Comparison of ENCODE assay signal across 1 cellular context in genomic region chr4:6986781-6987565, GRCh38.
TF ChIP-seq lines count a peak whose summit lies in the region.

No MANE protein-coding gene starts in this region.

TF ChIP-seq in H1, 55 proteins besides CTCF, POLR2A, EP300 and RAD21:
- no peak for TF ChIP-seq KDM1A (IDR thresholded peaks at IDR 0.05; ENCODE audit: borderline replicate concordance, low read length)
- no peak for TF ChIP-seq RXRA (IDR thresholded peaks at IDR 0.05; ENCODE audit: insufficient read depth, low read depth, low read length)
- TF ChIP-seq SRF (IDR thresholded peaks at IDR 0.05; ENCODE audit: low read depth, low read length), result peak; percentile 94
- TF ChIP-seq SP4 (IDR thresholded peaks at IDR 0.05; ENCODE audit: low read length), result no peak
- no peak for TF ChIP-seq BRCA1 (IDR thresholded peaks at IDR 0.05; ENCODE audit: low read depth, low read length)
- TF ChIP-seq, protein P1, sequence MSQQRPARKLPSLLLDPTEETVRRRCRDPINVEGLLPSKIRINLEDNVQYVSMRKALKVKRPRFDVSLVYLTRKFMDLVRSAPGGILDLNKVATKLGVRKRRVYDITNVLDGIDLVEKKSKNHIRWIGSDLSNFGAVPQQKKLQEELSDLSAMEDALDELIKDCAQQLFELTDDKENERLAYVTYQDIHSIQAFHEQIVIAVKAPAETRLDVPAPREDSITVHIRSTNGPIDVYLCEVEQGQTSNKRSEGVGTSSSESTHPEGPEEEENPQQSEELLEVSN (IDR thresholded peaks at IDR 0.05), result peak; percentile 57; the same call in 1 of the 2 replicates
- no peak for TF ChIP-seq BCL11A (IDR thresholded peaks at IDR 0.05; ENCODE audit: low read depth in 2 of 2, low read length in 2 of 2)
- peak; percentile 72 for TF ChIP-seq ASH2L (IDR thresholded peaks at IDR 0.05; ENCODE audit: low read length)
- TF ChIP-seq ZNF274 (IDR thresholded peaks at IDR 0.05; ENCODE audit: borderline replicate concordance, extremely low read depth, low read length), result no peak
- no peak for TF ChIP-seq CHD7 (IDR thresholded peaks at IDR 0.05; ENCODE audit: insufficient replicate concordance, low read length)
- no peak for TF ChIP-seq NRF1 (IDR thresholded peaks at IDR 0.05; ENCODE audit: low read depth, low read length)
- TF ChIP-seq TAF1 (IDR thresholded peaks at IDR 0.05; ENCODE audit: low read depth, low read length), result peak; percentile 57; the same call in 1 of the 2 replicates
- peak in 1 of 2 experiments; percentile 71; a peak in 2 of 4 replicates for TF ChIP-seq SIN3A (conservative IDR thresholded peaks at IDR 0.05 in 1 of 2, IDR thresholded peaks at IDR 0.05 in 1 of 2; ENCODE audit: low read depth in 1 of 2, low read length in 2 of 2)
- no peak for TF ChIP-seq CHD1 (IDR thresholded peaks at IDR 0.05; ENCODE audit: low read depth, low read length)
- TF ChIP-seq CHD2 (IDR thresholded peaks at IDR 0.05; ENCODE audit: low read length), result no peak
- 0 out of 2 replicates have a peak, but pooled peaks have one; percentile 40 for TF ChIP-seq SP1 (IDR thresholded peaks at IDR 0.05; ENCODE audit: low read depth, low read length)
- TF ChIP-seq CTBP2 (IDR thresholded peaks at IDR 0.05; ENCODE audit: borderline replicate concordance, insufficient read depth, insufficient read length, low read length), result no peak
- peak; percentile 56; the same call in 1 of the 2 replicates for TF ChIP-seq YY1 (IDR thresholded peaks at IDR 0.05; ENCODE audit: low read depth, low read length)
- TF ChIP-seq POU5F1 (IDR thresholded peaks at IDR 0.05; ENCODE audit: low read depth, low read length), result no peak
- no peak for TF ChIP-seq JUND (IDR thresholded peaks at IDR 0.05; ENCODE audit: low read length)
- TF ChIP-seq RNF2 (IDR thresholded peaks at IDR 0.05; ENCODE audit: borderline replicate concordance, low read depth, low read length, missing control alignments, poor library complexity, severe bottlenecking), result no peak
- TF ChIP-seq TAF7 (optimal IDR thresholded peaks at IDR 0.05; ENCODE audit: borderline replicate concordance, low read depth, low read length), result peak; percentile 31
- no peak for TF ChIP-seq GABPA (IDR thresholded peaks at IDR 0.05; ENCODE audit: borderline replicate concordance, insufficient read depth, low read length)
- TF ChIP-seq PHF8 (conservative IDR thresholded peaks at IDR 0.05; ENCODE audit: low read depth, low read length), result peak; percentile 82
- TF ChIP-seq POLR2AphosphoS5 (IDR thresholded peaks at IDR 0.05; ENCODE audit: low read depth, low read length), result peak; percentile 78
- TF ChIP-seq EGR1 (IDR thresholded peaks at IDR 0.05; ENCODE audit: borderline replicate concordance, low read depth, low read length), result no peak
- peak; percentile 47 for TF ChIP-seq CREB1 (IDR thresholded peaks at IDR 0.05)
- no peak for TF ChIP-seq JUN (IDR thresholded peaks at IDR 0.05; ENCODE audit: low read depth, low read length)
- no peak for TF ChIP-seq RFX5 (IDR thresholded peaks at IDR 0.05; ENCODE audit: borderline replicate concordance, low read depth, low read length)
- no peak for TF ChIP-seq SUZ12 (IDR thresholded peaks at IDR 0.05; ENCODE audit: low read length)
- TF ChIP-seq HDAC6 (IDR thresholded peaks at IDR 0.05; ENCODE audit: low read depth, low read length), result no peak
- no peak; the same call in 1 of the 2 replicates for TF ChIP-seq RBBP5 (IDR thresholded peaks at IDR 0.05; ENCODE audit: borderline replicate concordance, low read depth, low read length)
- TF ChIP-seq NANOG (IDR thresholded peaks at IDR 0.05; ENCODE audit: insufficient read depth, low read depth, low read length, poor library complexity, severe bottlenecking), result no peak
- TF ChIP-seq SIRT6 (IDR thresholded peaks at IDR 0.05; ENCODE audit: low read length), result no peak
- TF ChIP-seq BACH1 (IDR thresholded peaks at IDR 0.05; ENCODE audit: low read length), result peak; percentile 30; the same call in 1 of the 2 replicates
- no peak for TF ChIP-seq SP2 (IDR thresholded peaks at IDR 0.05; ENCODE audit: low read length)
- no peak for TF ChIP-seq FOSL1 (IDR thresholded peaks at IDR 0.05; ENCODE audit: insufficient read depth, low read depth, low read length)
- TF ChIP-seq SAP30 (IDR thresholded peaks at IDR 0.05; ENCODE audit: insufficient read depth, insufficient replicate concordance, low read length), result peak; percentile 63
- TF ChIP-seq TBP (IDR thresholded peaks at IDR 0.05; ENCODE audit: low read depth, low read length), result peak; percentile 6; the same call in 1 of the 2 replicates
- no peak for TF ChIP-seq EZH2 (IDR thresholded peaks at IDR 0.05; ENCODE audit: low read depth, low read length, severe bottlenecking)
- TF ChIP-seq KDM5A (IDR thresholded peaks at IDR 0.05; ENCODE audit: low read length), result no peak
- TF ChIP-seq CEBPB (IDR thresholded peaks at IDR 0.05; ENCODE audit: low read depth, low read length), result no peak
- no peak for TF ChIP-seq TCF12 (IDR thresholded peaks at IDR 0.05; ENCODE audit: low read depth, low read length)
- TF ChIP-seq, protein P2, sequence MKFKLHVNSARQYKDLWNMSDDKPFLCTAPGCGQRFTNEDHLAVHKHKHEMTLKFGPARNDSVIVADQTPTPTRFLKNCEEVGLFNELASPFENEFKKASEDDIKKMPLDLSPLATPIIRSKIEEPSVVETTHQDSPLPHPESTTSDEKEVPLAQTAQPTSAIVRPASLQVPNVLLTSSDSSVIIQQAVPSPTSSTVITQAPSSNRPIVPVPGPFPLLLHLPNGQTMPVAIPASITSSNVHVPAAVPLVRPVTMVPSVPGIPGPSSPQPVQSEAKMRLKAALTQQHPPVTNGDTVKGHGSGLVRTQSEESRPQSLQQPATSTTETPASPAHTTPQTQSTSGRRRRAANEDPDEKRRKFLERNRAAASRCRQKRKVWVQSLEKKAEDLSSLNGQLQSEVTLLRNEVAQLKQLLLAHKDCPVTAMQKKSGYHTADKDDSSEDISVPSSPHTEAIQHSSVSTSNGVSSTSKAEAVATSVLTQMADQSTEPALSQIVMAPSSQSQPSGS (IDR thresholded peaks at IDR 0.05; ENCODE audit: low read length), result no peak
- TF ChIP-seq GTF2F1 (IDR thresholded peaks at IDR 0.05; ENCODE audit: borderline replicate concordance, low read depth, low read length), result no peak
- peak; percentile 81 for TF ChIP-seq MAX (IDR thresholded peaks at IDR 0.05)
- TF ChIP-seq SIX5 (IDR thresholded peaks at IDR 0.05; ENCODE audit: low read depth, low read length), result no peak
